ENCODE assay signal across 13 cellular contexts in genomic region chr6:169933839-169934698, GRCh38.
DNase-seq lines count a peak whose midpoint lies in the region; ATAC-seq and TF ChIP-seq lines count a peak whose summit lies in the region.
"Had no signal": no experiment of that assay in that cellular context is flagged by ENCODE, and none has a peak within 500 bp of the region (broad histone marks: within the 10 kb centered on the region; RNA-seq: fewer than 3 reads in every experiment).

No MANE protein-coding gene starts in this region.

- no peaks in the 10 kb centered on the region for H3F3A ChIP-seq in GM23248 (ENCODE audit: insufficient read depth)

- H3K4me2 ChIP-seq in GM23248 (ENCODE audit: unreplicated experiment): no peak overlapping the region
- no peak overlapping the region for H3K4me2 ChIP-seq in OCI-LY7 (ENCODE audit: low read length)
- H3K4me2 ChIP-seq: hepatocyte had no signal

- H3K27ac ChIP-seq in GM23248 (no peak overlapping the region), breast epithelium (no peak overlapping the region), skeletal muscle tissue (ENCODE audit: low read depth, low read length) (no peak overlapping the region), OCI-LY7 (ENCODE audit: low read depth, low read length, poor library complexity, severe bottlenecking) (no peak overlapping the region)
- H3K27ac ChIP-seq: dorsolateral prefrontal cortex, hepatocyte had no signal

- CTCF ChIA-PET in OCI-LY7 (lab: Charles Lee; ENCODE audit: unreplicated experiment): no interaction called here

- H3K36me3 ChIP-seq in GM23248 (ENCODE audit: low read depth) (no peaks in the 10 kb centered on the region), breast epithelium (no peaks in the 10 kb centered on the region), skeletal muscle tissue (ENCODE audit: control insufficient read depth in 3 of 3, insufficient read depth in 3 of 3, low read length in 3 of 3) (no peaks in the 10 kb centered on the region), OCI-LY7 (ENCODE audit: insufficient read depth, low read length) (no peaks in the 10 kb centered on the region)

- ATAC-seq in HG02759 (IDR thresholded peaks at IDR 0.05; ENCODE audit: unreplicated experiment): no peak
- no peak for ATAC-seq in GM19452 (IDR thresholded peaks at IDR 0.05; ENCODE audit: unreplicated experiment)
- ATAC-seq: naive thymus-derived CD4-positive, alpha-beta T cell; stimulated activated memory B cell treated with anti-CD40 and anti-IgM and Interleukin-4, amounts not matched to agents 10 μg/mL and 1 μg/mL and 100 μg/mL, for 72 hours had no signal

- H3K9me3 ChIP-seq in GM23248 (ENCODE audit: low read depth) (no peaks in the 10 kb centered on the region), breast epithelium (no peaks in the 10 kb centered on the region), skeletal muscle tissue (ENCODE audit: control insufficient read depth in 3 of 3, low read length in 3 of 3) (no peaks in the 10 kb centered on the region), OCI-LY7 (ENCODE audit: low read length) (no peaks in the 10 kb centered on the region)

- H3K4me3 ChIP-seq in GM23248: no peak overlapping the region
- H3K4me3 ChIP-seq in breast epithelium: no peak overlapping the region
- H3K4me3 ChIP-seq in skeletal muscle tissue (ENCODE audit: low read length in 3 of 3): peak overlapping the region in 2 of 3 donors; percentile 35 to 60
- H3K4me3 ChIP-seq in OCI-LY7 (ENCODE audit: low read depth, low read length, poor library complexity, severe bottlenecking): no peak overlapping the region
- H3K4me3 ChIP-seq: dorsolateral prefrontal cortex, hepatocyte had no signal

- H3K79me2 ChIP-seq in GM23248 (ENCODE audit: insufficient read depth): no peaks in the 10 kb centered on the region
- H3K79me2 ChIP-seq in OCI-LY7 (ENCODE audit: insufficient read depth, low read depth, low read length): no peaks in the 10 kb centered on the region
- H3K79me2 ChIP-seq: hepatocyte had no signal

- H2AFZ ChIP-seq in GM23248 (no peak overlapping the region), OCI-LY7 (ENCODE audit: low read length) (no peak overlapping the region)
- H2AFZ ChIP-seq: hepatocyte had no signal

- intact Hi-C loops in breast epithelium (cut with DNase I; ENCODE audit: low total_unique reads): no loop called here
- intact Hi-C loops in OCI-LY7 (cut with micrococcal nuclease; ENCODE audit: unreplicated experiment): no loop called here

- H3K4me1 ChIP-seq in GM23248 (ENCODE audit: insufficient read depth): no peaks in the 10 kb centered on the region
- no peaks in the 10 kb centered on the region for H3K4me1 ChIP-seq in breast epithelium
- peaks cover 12 to 13% (median 12%) of the 10 kb centered on the region in 3 donors for H3K4me1 ChIP-seq in skeletal muscle tissue (ENCODE audit: control insufficient read depth in 3 of 3, insufficient read depth in 3 of 3, low read length in 3 of 3)
- H3K4me1 ChIP-seq in OCI-LY7 (ENCODE audit: insufficient read depth, low read length, poor library complexity, severe bottlenecking): no peaks in the 10 kb centered on the region

- in situ Hi-C loops in GM23248 (cut with MboI): no loop called here

- WGBS in GM23248 (ENCODE audit: low coverage in 1 of 2, low lambda C conversion rate in 2 of 2, missing lambda C conversion rate in 2 of 2), 2 experiments: 22 to 29% methylated on average over 32 to 37 of the region's 37 CpGs

- no peak for TF ChIP-seq POLR2A in breast epithelium (IDR thresholded peaks at IDR 0.05)

- DNase-seq in GM23248 (peak; percentile 68), breast epithelium (ENCODE audit: low spot score in 2 of 2) (peak; percentile 39 to 76), kidney tubule cell (ENCODE audit: low spot score) (peak; percentile 35), OCI-LY7 (ENCODE audit: low spot score) (no peak), NCI-H128 (lab: John Stamatoyannopoulos, UW; ENCODE audit: unreplicated experiment) (no peak)
- DNase-seq: naive thymus-derived CD4-positive, alpha-beta T cell; NCI-H1048 had no signal

- H4K20me1 ChIP-seq in GM23248 (ENCODE audit: insufficient read depth) (no peaks in the 10 kb centered on the region), OCI-LY7 (ENCODE audit: insufficient read depth, low read length) (no peaks in the 10 kb centered on the region)

- no TSS peak for BruUV-seq in OCI-LY7 (replicated peaks; lab: Mats Ljungman, UMichigan)

- POLR2A ChIA-PET in OCI-LY7 (lab: Charles Lee): no interaction called here

- H3K9ac ChIP-seq in GM23248 (no peak overlapping the region), skeletal muscle tissue (ENCODE audit: low read depth in 1 of 3, low read length in 3 of 3) (peak overlapping the region in 1 of 3 donors; percentile 25)

- H3K9me2 ChIP-seq in GM23248 (ENCODE audit: insufficient read depth) (no peaks in the 10 kb centered on the region), OCI-LY7 (ENCODE audit: insufficient read depth, low read length) (no peaks in the 10 kb centered on the region)

- H3K27me3 ChIP-seq in GM23248 (replicated peaks; ENCODE audit: insufficient read depth) (no peaks in the 10 kb centered on the region; the same call in 1 of the 2 replicates), breast epithelium (peaks cover 0 to 10% of the 10 kb centered on the region in 2 donors), skeletal muscle tissue (ENCODE audit: control insufficient read depth in 3 of 3, insufficient read depth in 3 of 3, low read length in 3 of 3) (peaks cover 9 to 40% (median 15%) of the 10 kb centered on the region in 3 donors)
- H3K27me3 ChIP-seq: hepatocyte had no signal

- TF ChIP-seq CTCF in breast epithelium (IDR thresholded peaks at IDR 0.05): no peak
- TF ChIP-seq CTCF in OCI-LY7 (conservative IDR thresholded peaks at IDR 0.05; ENCODE audit: low read length): no peak

Comparison
In these comparisons a context has a peak if more than half of its experiments do, and no peak if none do; other contexts are left out.
1. DNase-seq: peak in GM23248 (single experiment), breast epithelium (2 of 2) and kidney tubule cell (single experiment); none in OCI-LY7 (single experiment) and NCI-H128 (single experiment).
2. H3K4me3 ChIP-seq: peak in skeletal muscle tissue (2 of 3); none in GM23248 (single experiment), breast epithelium (0 of 3) and OCI-LY7 (single experiment).